ENCODE assay signal across 12 cellular contexts in the genomic region with DNA sequence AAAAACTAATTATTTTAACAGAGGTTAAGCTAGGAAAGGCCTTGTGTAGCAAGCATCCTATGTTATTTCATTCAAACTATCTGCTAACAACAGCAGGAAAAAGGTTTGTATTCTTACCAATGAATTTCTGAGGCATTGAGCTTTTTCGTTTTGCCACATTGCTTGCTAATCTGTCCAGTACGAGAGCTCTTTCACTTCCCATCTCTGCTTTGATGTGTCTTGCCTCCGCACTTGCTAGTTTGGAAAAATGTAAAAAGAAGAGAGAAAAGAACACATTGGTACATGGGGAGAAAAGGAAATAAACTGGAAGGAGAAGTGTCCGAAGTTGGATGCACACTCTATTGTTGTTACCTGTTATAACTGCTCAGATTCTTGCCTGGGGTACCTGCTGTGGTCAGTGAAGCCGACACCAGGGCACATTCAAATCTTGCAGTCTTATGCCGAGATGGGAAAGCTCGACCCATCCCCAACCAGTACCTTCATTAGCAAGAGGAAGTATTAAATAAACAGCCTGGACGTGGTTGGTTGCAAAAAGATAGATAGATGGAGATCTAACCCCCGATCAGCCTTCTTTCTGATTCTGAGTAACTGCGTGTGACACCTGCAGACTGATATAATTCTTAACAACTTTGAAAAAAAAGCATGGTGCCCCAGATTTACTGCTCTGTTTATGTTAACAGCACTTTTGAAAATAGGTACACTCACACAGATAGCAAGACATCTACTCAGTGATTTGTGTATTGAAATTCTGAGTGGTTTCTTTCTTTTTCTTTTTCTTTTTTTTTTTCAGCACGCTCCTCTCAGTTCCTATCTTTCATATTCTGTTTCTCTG. TPM values are rescaled to one million over a fixed set of nuclear protein-coding genes. Genes with fewer than 3 reads are reported as not detected.
DNase-seq lines count a peak whose midpoint lies in the region; ATAC-seq, FAIRE-seq and TF ChIP-seq lines count a peak whose summit lies in the region.
"Had no signal": no experiment of that assay in that cellular context is flagged by ENCODE, and none has a peak within 500 bp of the region (broad histone marks: within the 10 kb centered on the region; RNA-seq: fewer than 3 reads in every experiment).

No MANE protein-coding gene starts in this region.

- H3K36me3 ChIP-seq in DOHH2 (ENCODE audit: control insufficient read depth, low read length) (peaks cover 95% of the 10 kb centered on the region), GM12878 (ENCODE audit: control insufficient read depth in 2 of 2, insufficient read depth in 2 of 2, low read length in 1 of 2) (peaks cover 3 to 27% of the 10 kb centered on the region in 2 experiments), gastroesophageal sphincter (no peaks in the 10 kb centered on the region), brain microvascular endothelial cell (replicated peaks) (no peaks in the 10 kb centered on the region)

- SMC1A ChIA-PET in GM12878 (lab: Charles Lee; ENCODE audit: uncharacterized antibody, unreplicated experiment) = interaction anchor here (0.7 to 4.9 kb wide), 16 partner anchors 9 to 87 kb away, joined by 3 to 60 read pairs (median 7); no protein-coding TSS in a partner anchor

- peak overlapping the region; percentile 78 for H3K4me3 ChIP-seq in DOHH2 (ENCODE audit: low read length)
- peak overlapping the region; percentile 79 for H3K4me3 ChIP-seq in GM12878
- H3K4me3 ChIP-seq in gastroesophageal sphincter = no peak overlapping the region
- H3K4me3 ChIP-seq in brain microvascular endothelial cell (ENCODE audit: low read depth, low read length) = no peak overlapping the region

- intact Hi-C loops in GM12878 (cut with micrococcal nuclease; ENCODE audit: unreplicated experiment) = loop anchor here (5.0 kb wide), 1 partner anchor 85 kb away; a partner anchor contains a TSS

- TF ChIP-seq EP300 in GM12878 (IDR thresholded peaks at IDR 0.05; ENCODE audit: borderline replicate concordance in 1 of 2, control insufficient read depth in 1 of 2, low read depth in 2 of 2, low read length in 2 of 2) (peak; percentile 40 to 58; a peak in 2 of 4 replicates), gastroesophageal sphincter (IDR thresholded peaks at IDR 0.05) (no peak)

- peak overlapping the region; percentile 89 for H3K9ac ChIP-seq in GM12878 (ENCODE audit: control insufficient read depth, insufficient read depth, low read length)

- TF ChIP-seq POLR2A in GM12878 (IDR thresholded peaks at IDR 0.05; ENCODE audit: low read depth, low read length) (peak; percentile 43; the same call in 1 of the 2 replicates), gastroesophageal sphincter (IDR thresholded peaks at IDR 0.05) (no peak)

- H4K20me1 ChIP-seq in DOHH2 (ENCODE audit: control insufficient read depth, insufficient read depth, low read depth, low read length) (no peaks in the 10 kb centered on the region), GM12878 (ENCODE audit: control insufficient read depth, insufficient read depth) (no peaks in the 10 kb centered on the region)

- H3K4me2 ChIP-seq in DOHH2 (ENCODE audit: low read length) = peak overlapping the region; percentile 94
- H3K4me2 ChIP-seq in GM12878 (ENCODE audit: control insufficient read depth, insufficient read depth) = peak overlapping the region; percentile 93

- H3K27me3 ChIP-seq in DOHH2 (ENCODE audit: control insufficient read depth, low read length) (no peaks in the 10 kb centered on the region), GM12878 (replicated peaks in 1 of 2; ENCODE audit: control insufficient read depth in 2 of 2, insufficient read depth in 2 of 2, low read length in 1 of 2) (no peaks in the 10 kb centered on the region), gastroesophageal sphincter (peaks cover 57% of the 10 kb centered on the region), brain microvascular endothelial cell (replicated peaks) (peaks cover 11% of the 10 kb centered on the region)

- TSS peak; percentile 44 for BruUV-seq in GM12878 (replicated peaks; lab: Mats Ljungman, UMichigan)

- H3K79me2 ChIP-seq in DOHH2 (ENCODE audit: control insufficient read depth, low read length) (peaks cover 98% of the 10 kb centered on the region), GM12878 (ENCODE audit: control insufficient read depth, insufficient read depth, low read length) (peaks cover 90% of the 10 kb centered on the region)

- RAD21 ChIA-PET in GM12878 (lab: Charles Lee; ENCODE audit: unreplicated experiment) = interaction anchor here (0.8 to 3.9 kb wide), 13 partner anchors 8 to 203 kb away, joined by 3 to 64 read pairs (median 5); a partner anchor contains a TSS

- CTCF ChIA-PET in GM12878 (lab: Yijun Ruan, JAX) = interaction anchor here (0.7 to 3.8 kb wide), 16 partner anchors 8 to 202 kb away, joined by 3 to 30 read pairs (median 4); no protein-coding TSS in a partner anchor

- peak; percentile 86 for FAIRE-seq in GM12878 (lab: Jason Lieb, UNC)
- FAIRE-seq: kidney had no signal

- H3K27ac ChIP-seq in DOHH2 (ENCODE audit: low read depth, low read length) = peak overlapping the region; percentile 89
- H3K27ac ChIP-seq in GM12878 (ENCODE audit: control insufficient read depth, insufficient read depth) = peak overlapping the region; percentile 95
- no peak overlapping the region for H3K27ac ChIP-seq in gastroesophageal sphincter
- no peak overlapping the region for H3K27ac ChIP-seq in brain microvascular endothelial cell

- DNase-seq in GM12878 (ENCODE audit: low read depth, low spot score) = peak; percentile 73
- DNase-seq in NCI-H774 (lab: John Stamatoyannopoulos, UW) = no peak
- DNase-seq in brain microvascular endothelial cell = no peak
- DNase-seq in NCI-H2196 (lab: John Stamatoyannopoulos, UW; ENCODE audit: unreplicated experiment) = no peak
- DNase-seq: EL, KBM-7, kidney had no signal

- no peak overlapping the region for H2AFZ ChIP-seq in GM12878 (ENCODE audit: control insufficient read depth, low read depth, low read length)

- in situ Hi-C loops in GM12878 (cut with MboI) = no loop called here
- in situ Hi-C loops in brain microvascular endothelial cell (cut with HindIII; ENCODE audit: low pct_ligation_motif_present, low sequenced_read_pairs) = no loop called here

- TF ChIP-seq CTCF in DOHH2 (IDR thresholded peaks at IDR 0.05; ENCODE audit: low read depth, low read length, poor library complexity, severe bottlenecking) (peak; percentile 3), GM12878 (IDR thresholded peaks at IDR 0.05 in 2 of 3, conservative IDR thresholded peaks at IDR 0.05 in 1 of 3; ENCODE audit: control insufficient read depth in 2 of 3, extremely low read depth in 1 of 3, insufficient read depth in 1 of 3, low read depth in 3 of 3, low read length in 3 of 3) (no peak), gastroesophageal sphincter (IDR thresholded peaks at IDR 0.05) (no peak), brain microvascular endothelial cell (IDR thresholded peaks at IDR 0.05; ENCODE audit: low read depth, low read length, missing control alignments) (no peak)

- no peak for TF ChIP-seq RAD21 in GM12878 (IDR thresholded peaks at IDR 0.05; ENCODE audit: insufficient read depth, low read depth, low read length)

- no peaks in the 10 kb centered on the region for H3K9me2 ChIP-seq in DOHH2 (replicated peaks; ENCODE audit: control insufficient read depth, low read length)

- WGBS in GM12878 (ENCODE audit: insufficient coverage, insufficient replicate concordance, low lambda C conversion rate, missing lambda C conversion rate) = 0% methylated on average over 10 of the region's 11 CpGs
- 29 to 36% methylated on average over 10 to 11 of the region's 11 CpGs for WGBS in gastroesophageal sphincter (ENCODE audit: low coverage in 1 of 2), 2 donors

- H3K9me3 ChIP-seq in DOHH2 (ENCODE audit: control insufficient read depth, insufficient read depth, low read length) = no peaks in the 10 kb centered on the region
- H3K9me3 ChIP-seq in GM12878 (replicated peaks; ENCODE audit: control insufficient read depth, insufficient read depth, low read length) = no peaks in the 10 kb centered on the region; the same call in 2 of the 3 replicates
- H3K9me3 ChIP-seq in gastroesophageal sphincter = no peaks in the 10 kb centered on the region

- ATAC-seq in GM19035 (IDR thresholded peaks at IDR 0.05; ENCODE audit: unreplicated experiment) (peak; percentile 49), HG03159 (IDR thresholded peaks at IDR 0.05; ENCODE audit: unreplicated experiment) (peak; percentile 56), GM12878 (peak; percentile 68), gastroesophageal sphincter (no peak)

- POLR2A ChIA-PET in GM12878 (lab: Charles Lee) = interaction anchor here (1.0 to 4.9 kb wide), 7 partner anchors 16 to 144 kb away, joined by 3 to 81 read pairs (median 4); a partner anchor contains a TSS

- H3K4me1 ChIP-seq in DOHH2 (ENCODE audit: control insufficient read depth, low read length) (peaks cover 100% of the 10 kb centered on the region), GM12878 (ENCODE audit: control insufficient read depth, insufficient read depth, low read length) (peaks cover 44% of the 10 kb centered on the region), gastroesophageal sphincter (no peaks in the 10 kb centered on the region)

- peaks cover 69% of the 10 kb centered on the region for H3F3A ChIP-seq in DOHH2 (ENCODE audit: control insufficient read depth, insufficient read depth)

RNA-seq across cellular contexts. Expression of a gene that starts 40.0 kb away (rescaled TPM):
- 1.0 and 1.4 TPM in 2 replicates for total RNA-seq in GM12878 (2013; cell fraction: nucleolus; rRNA removed)
- total RNA-seq in GM12878 (2014; rRNA removed) = 0.16 and 0.34 TPM in 2 replicates
- 0.09 TPM in 1 of 2 replicates, not detected in the other for total RNA-seq in GM12878 (2014; rRNA removed; fragmentation: Illumina TruSeq; extraction: Trizol)
- total RNA-seq in GM12878 (2021) = 0.23 and 0.45 TPM in 2 replicates
- polyA plus RNA-seq in GM12878 (2011; ENCODE audit: low read depth) = not detected
- polyA plus RNA-seq in GM12878 (2011; rRNA removed) = 0.05 and 0.10 TPM in 2 replicates
- 0.04 and 0.08 TPM in 2 replicates for polyA plus RNA-seq in GM12878 (2011; cell fraction: cytosol; rRNA removed)
- 0.24 and 0.28 TPM in 2 replicates for polyA plus RNA-seq in GM12878 (2011; cell fraction: nucleus; rRNA removed)
- polyA plus RNA-seq in GM12878 (2012) = 0.35 and 0.38 TPM in 2 replicates
- polyA plus RNA-seq in GM12878 (2014; fragmentation: Illumina TruSeq; extraction: Trizol) = 0.19 and 0.65 TPM in 2 replicates
- polyA plus RNA-seq in GM12878 (2014; fragmentation: Nextera tagmentation; extraction: Ambion mirVana) = not detected
- 0.19 and 0.36 TPM in 2 replicates for polyA plus RNA-seq in GM12878 (2014; rRNA removed)
- polyA plus RNA-seq in GM12878 (2016; fragmentation: Nextera tagmentation; extraction: Ambion mirVana) = under 1 TPM in 1 of 2 experiments, not detected in 1; 0.09 TPM
- not detected in 2 replicates for polyA minus RNA-seq in GM12878 (2011; rRNA and poly(A)+ RNA removed)
- not detected in 2 replicates for polyA minus RNA-seq in GM12878 (2011; cell fraction: cytosol; rRNA and poly(A)+ RNA removed)
- 0.12 TPM in 1 of 2 replicates, not detected in the other for polyA minus RNA-seq in GM12878 (2011; cell fraction: nucleus; rRNA and poly(A)+ RNA removed)
- total RNA-seq in gastroesophageal sphincter = 1 to 10 TPM in 1 of 4 donors, under 1 TPM in 1, not detected in 2; 0.85 to 5.8 TPM
- total RNA-seq: chondrocyte had no signal

RNA-seq across cellular contexts. Expression of a gene that starts 47.4 kb away (rescaled TPM):
- total RNA-seq in GM12878 (2013; cell fraction: nucleolus; rRNA removed) = 14.7 and 16.1 TPM in 2 replicates
- total RNA-seq in GM12878 (2014; rRNA removed) (42.5 and 50.5 TPM in 2 replicates), GM12878 (2014; rRNA removed; fragmentation: Illumina TruSeq; extraction: Trizol) (34.2 and 41.5 TPM in 2 replicates), GM12878 (2021) (36.6 and 39.7 TPM in 2 replicates), gastroesophageal sphincter (10 to 100 TPM; 39.4 to 72.4 (median 45.2) TPM)
- 47.5 TPM for polyA plus RNA-seq in GM12878 (2011; ENCODE audit: low read depth)
- polyA plus RNA-seq in GM12878 (2011; rRNA removed) (29.2 and 45.0 TPM in 2 replicates), GM12878 (2014; fragmentation: Illumina TruSeq; extraction: Trizol) (69.2 and 74.4 TPM in 2 replicates), GM12878 (2014; fragmentation: Nextera tagmentation; extraction: Ambion mirVana) (10 to 100 TPM; 24.9 to 42.5 TPM), GM12878 (2014; rRNA removed) (61.5 and 70.1 TPM in 2 replicates), GM12878 (2016; fragmentation: Nextera tagmentation; extraction: Ambion mirVana) (10 to 100 TPM; 86.4 to 89.1 TPM)
- polyA plus RNA-seq in GM12878 (2011; cell fraction: cytosol; rRNA removed) = 61.0 and 70.8 TPM in 2 replicates
- polyA plus RNA-seq in GM12878 (2011; cell fraction: nucleus; rRNA removed) = 29.0 and 38.3 TPM in 2 replicates
- polyA plus RNA-seq in GM12878 (2012) = 37.8 and 45.6 TPM in 2 replicates
- 14.0 and 24.9 TPM in 2 replicates for polyA minus RNA-seq in GM12878 (2011; rRNA and poly(A)+ RNA removed)
- 11.0 and 11.6 TPM in 2 replicates for polyA minus RNA-seq in GM12878 (2011; cell fraction: cytosol; rRNA and poly(A)+ RNA removed)
- polyA minus RNA-seq in GM12878 (2011; cell fraction: nucleus; rRNA and poly(A)+ RNA removed) = 21.4 and 28.5 TPM in 2 replicates

Comparison
In these comparisons a context has a peak if more than half of its experiments do, and no peak if none do; other contexts are left out.
1. H3K27ac ChIP-seq: peak in DOHH2 (single experiment) and GM12878 (single experiment); none in gastroesophageal sphincter (0 of 4) and brain microvascular endothelial cell (single experiment).
2. H3K4me3 ChIP-seq: peak in DOHH2 (single experiment) and GM12878 (single experiment); none in gastroesophageal sphincter (0 of 2) and brain microvascular endothelial cell (single experiment).